ENCODE assay signal across 1 cellular context in the genomic region with DNA sequence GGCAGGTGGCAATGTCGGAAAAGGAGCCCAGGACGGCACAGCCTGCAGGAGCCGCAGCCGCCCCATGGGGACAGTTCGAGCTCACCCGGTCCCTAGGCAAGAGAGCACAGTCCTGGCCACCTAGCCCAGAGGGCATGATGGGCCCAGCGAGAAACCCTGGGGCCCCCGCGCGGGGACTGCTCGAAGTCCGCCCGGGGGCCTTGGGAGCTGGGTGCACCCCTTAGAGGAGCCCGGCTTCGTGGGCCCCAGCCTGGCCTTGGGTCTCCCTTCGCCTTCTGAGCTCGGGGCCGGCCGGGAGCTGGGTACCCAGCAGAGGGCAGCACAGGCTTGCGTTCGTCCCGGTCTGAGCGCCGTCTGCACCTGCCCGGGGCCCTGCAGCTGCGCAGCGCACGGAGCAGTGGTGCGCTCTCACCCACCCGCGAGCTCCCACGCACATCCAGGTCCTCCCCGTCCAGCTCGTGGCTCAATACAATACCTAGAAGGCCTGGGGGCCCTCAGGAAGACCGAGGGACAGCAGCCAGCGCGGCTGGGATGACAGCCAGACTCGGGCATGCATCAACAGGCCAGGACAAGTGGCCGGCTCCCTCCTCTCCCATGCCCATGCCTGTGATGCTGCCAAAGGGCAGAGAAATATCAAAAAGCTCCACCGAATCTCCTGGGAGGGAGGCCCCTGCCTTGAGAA.
TF ChIP-seq lines count a peak whose summit lies in the region.

No MANE protein-coding gene starts in this region.

TF ChIP-seq in HepG2, 621 proteins besides CTCF, POLR2A, EP300 and RAD21 (continued from another document and continues in another):
- no peak for TF ChIP-seq GPN1 (CRISPR knock-in tag; IDR thresholded peaks at IDR 0.05; ENCODE audit: borderline replicate concordance)
- TF ChIP-seq HNRNPLL (IDR thresholded peaks at IDR 0.05; ENCODE audit: low read depth, low read length, poor library complexity, severe bottlenecking) = peak; percentile 95
- TF ChIP-seq, protein P1, sequence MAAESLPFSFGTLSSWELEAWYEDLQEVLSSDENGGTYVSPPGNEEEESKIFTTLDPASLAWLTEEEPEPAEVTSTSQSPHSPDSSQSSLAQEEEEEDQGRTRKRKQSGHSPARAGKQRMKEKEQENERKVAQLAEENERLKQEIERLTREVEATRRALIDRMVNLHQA (CRISPR knock-in tag; IDR thresholded peaks at IDR 0.05) = no peak
- 0 out of 2 replicates have a peak, but pooled peaks have one; percentile 47 for TF ChIP-seq ZNF329 (CRISPR knock-in tag; IDR thresholded peaks at IDR 0.05; ENCODE audit: low read depth)
- TF ChIP-seq, protein P2, sequence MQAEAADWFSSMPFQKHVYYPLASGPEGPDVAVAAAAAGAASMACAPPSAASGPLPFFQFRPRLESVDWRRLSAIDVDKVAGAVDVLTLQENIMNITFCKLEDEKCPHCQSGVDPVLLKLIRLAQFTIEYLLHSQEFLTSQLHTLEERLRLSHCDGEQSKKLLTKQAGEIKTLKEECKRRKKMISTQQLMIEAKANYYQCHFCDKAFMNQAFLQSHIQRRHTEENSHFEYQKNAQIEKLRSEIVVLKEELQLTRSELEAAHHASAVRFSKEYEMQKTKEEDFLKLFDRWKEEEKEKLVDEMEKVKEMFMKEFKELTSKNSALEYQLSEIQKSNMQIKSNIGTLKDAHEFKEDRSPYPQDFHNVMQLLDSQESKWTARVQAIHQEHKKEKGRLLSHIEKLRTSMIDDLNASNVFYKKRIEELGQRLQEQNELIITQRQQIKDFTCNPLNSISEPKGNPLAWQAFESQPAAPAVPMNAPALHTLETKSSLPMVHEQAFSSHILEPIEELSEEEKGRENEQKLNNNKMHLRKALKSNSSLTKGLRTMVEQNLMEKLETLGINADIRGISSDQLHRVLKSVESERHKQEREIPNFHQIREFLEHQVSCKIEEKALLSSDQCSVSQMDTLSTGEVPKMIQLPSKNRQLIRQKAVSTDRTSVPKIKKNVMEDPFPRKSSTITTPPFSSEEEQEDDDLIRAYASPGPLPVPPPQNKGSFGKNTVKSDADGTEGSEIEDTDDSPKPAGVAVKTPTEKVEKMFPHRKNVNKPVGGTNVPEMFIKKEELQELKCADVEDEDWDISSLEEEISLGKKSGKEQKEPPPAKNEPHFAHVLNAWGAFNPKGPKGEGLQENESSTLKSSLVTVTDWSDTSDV (CRISPR knock-in tag; IDR thresholded peaks at IDR 0.05) = 0 out of 2 replicates have a peak, but pooled peaks have one; percentile 24
- TF ChIP-seq NFYB (CRISPR knock-in tag; IDR thresholded peaks at IDR 0.05) = no peak
- TF ChIP-seq PLRG1 (conservative IDR thresholded peaks at IDR 0.05) = no peak
- TF ChIP-seq ZMYM3 (CRISPR knock-in tag; IDR thresholded peaks at IDR 0.05) = no peak; the same call in none of the 2 replicates
- TF ChIP-seq PTBP1 (IDR thresholded peaks at IDR 0.05; ENCODE audit: low read depth, low read length, poor library complexity, severe bottlenecking) = no peak
- no peak for TF ChIP-seq ZNF331 (CRISPR knock-in tag; IDR thresholded peaks at IDR 0.05)
- no peak for TF ChIP-seq GTF2F1 (IDR thresholded peaks at IDR 0.05; ENCODE audit: low read length)
- no peak; the same call in 1 of the 2 replicates for TF ChIP-seq PHF8 (CRISPR knock-in tag; IDR thresholded peaks at IDR 0.05)
- no peak for TF ChIP-seq ATM (IDR thresholded peaks at IDR 0.05; ENCODE audit: borderline replicate concordance)
- peak; percentile 53; the same call in 1 of the 2 replicates for TF ChIP-seq ZFY (CRISPR knock-in tag; IDR thresholded peaks at IDR 0.05)
- TF ChIP-seq ZNF552 (CRISPR knock-in tag; IDR thresholded peaks at IDR 0.05; ENCODE audit: borderline replicate concordance) = no peak
- no peak for TF ChIP-seq IRX3 (CRISPR knock-in tag; IDR thresholded peaks at IDR 0.05; ENCODE audit: borderline replicate concordance, low read depth)
- TF ChIP-seq ZNF782 (CRISPR knock-in tag; IDR thresholded peaks at IDR 0.05; ENCODE audit: borderline replicate concordance) = no peak
- TF ChIP-seq ZNF674 (CRISPR knock-in tag; IDR thresholded peaks at IDR 0.05; ENCODE audit: low read depth) = no peak
- TF ChIP-seq ZSCAN20 (CRISPR knock-in tag; IDR thresholded peaks at IDR 0.05; ENCODE audit: borderline replicate concordance) = peak; percentile 77; the same call in 1 of the 2 replicates
- TF ChIP-seq ZFP37 (CRISPR knock-in tag; IDR thresholded peaks at IDR 0.05; ENCODE audit: borderline replicate concordance) = no peak; the same call in 1 of the 2 replicates
- TF ChIP-seq TMF1 (CRISPR knock-in tag; IDR thresholded peaks at IDR 0.05; ENCODE audit: low read depth) = no peak
- TF ChIP-seq ZNF44 (CRISPR knock-in tag; IDR thresholded peaks at IDR 0.05) = no peak
- no peak for TF ChIP-seq HNRNPH1 (optimal IDR thresholded peaks at IDR 0.05; ENCODE audit: low read depth, low read length)
- TF ChIP-seq, protein P3, sequence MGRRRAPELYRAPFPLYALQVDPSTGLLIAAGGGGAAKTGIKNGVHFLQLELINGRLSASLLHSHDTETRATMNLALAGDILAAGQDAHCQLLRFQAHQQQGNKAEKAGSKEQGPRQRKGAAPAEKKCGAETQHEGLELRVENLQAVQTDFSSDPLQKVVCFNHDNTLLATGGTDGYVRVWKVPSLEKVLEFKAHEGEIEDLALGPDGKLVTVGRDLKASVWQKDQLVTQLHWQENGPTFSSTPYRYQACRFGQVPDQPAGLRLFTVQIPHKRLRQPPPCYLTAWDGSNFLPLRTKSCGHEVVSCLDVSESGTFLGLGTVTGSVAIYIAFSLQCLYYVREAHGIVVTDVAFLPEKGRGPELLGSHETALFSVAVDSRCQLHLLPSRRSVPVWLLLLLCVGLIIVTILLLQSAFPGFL (CRISPR knock-in tag; IDR thresholded peaks at IDR 0.05) = no peak
- no peak for TF ChIP-seq ZSCAN30 (CRISPR knock-in tag; IDR thresholded peaks at IDR 0.05)
- TF ChIP-seq, protein P4, sequence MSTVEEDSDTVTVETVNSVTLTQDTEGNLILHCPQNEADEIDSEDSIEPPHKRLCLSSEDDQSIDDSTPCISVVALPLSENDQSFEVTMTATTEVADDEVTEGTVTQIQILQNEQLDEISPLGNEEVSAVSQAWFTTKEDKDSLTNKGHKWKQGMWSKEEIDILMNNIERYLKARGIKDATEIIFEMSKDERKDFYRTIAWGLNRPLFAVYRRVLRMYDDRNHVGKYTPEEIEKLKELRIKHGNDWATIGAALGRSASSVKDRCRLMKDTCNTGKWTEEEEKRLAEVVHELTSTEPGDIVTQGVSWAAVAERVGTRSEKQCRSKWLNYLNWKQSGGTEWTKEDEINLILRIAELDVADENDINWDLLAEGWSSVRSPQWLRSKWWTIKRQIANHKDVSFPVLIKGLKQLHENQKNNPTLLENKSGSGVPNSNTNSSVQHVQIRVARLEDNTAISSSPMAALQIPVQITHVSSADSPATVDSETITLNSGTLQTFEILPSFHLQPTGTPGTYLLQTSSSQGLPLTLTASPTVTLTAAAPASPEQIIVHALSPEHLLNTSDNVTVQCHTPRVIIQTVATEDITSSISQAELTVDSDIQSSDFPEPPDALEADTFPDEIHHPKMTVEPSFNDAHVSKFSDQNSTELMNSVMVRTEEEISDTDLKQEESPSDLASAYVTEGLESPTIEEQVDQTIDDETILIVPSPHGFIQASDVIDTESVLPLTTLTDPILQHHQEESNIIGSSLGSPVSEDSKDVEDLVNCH (CRISPR knock-in tag; IDR thresholded peaks at IDR 0.05) = no peak
- no peak for TF ChIP-seq EZH2 (conservative IDR thresholded peaks at IDR 0.05; ENCODE audit: low read depth, low read length)
- TF ChIP-seq, protein P5, sequence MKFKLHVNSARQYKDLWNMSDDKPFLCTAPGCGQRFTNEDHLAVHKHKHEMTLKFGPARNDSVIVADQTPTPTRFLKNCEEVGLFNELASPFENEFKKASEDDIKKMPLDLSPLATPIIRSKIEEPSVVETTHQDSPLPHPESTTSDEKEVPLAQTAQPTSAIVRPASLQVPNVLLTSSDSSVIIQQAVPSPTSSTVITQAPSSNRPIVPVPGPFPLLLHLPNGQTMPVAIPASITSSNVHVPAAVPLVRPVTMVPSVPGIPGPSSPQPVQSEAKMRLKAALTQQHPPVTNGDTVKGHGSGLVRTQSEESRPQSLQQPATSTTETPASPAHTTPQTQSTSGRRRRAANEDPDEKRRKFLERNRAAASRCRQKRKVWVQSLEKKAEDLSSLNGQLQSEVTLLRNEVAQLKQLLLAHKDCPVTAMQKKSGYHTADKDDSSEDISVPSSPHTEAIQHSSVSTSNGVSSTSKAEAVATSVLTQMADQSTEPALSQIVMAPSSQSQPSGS (CRISPR knock-in tag; IDR thresholded peaks at IDR 0.05) = 0 out of 2 replicates have a peak, but pooled peaks have one; percentile 30
- no peak for TF ChIP-seq ZNF589 (CRISPR knock-in tag; conservative IDR thresholded peaks at IDR 0.05)
- TF ChIP-seq, protein P6, sequence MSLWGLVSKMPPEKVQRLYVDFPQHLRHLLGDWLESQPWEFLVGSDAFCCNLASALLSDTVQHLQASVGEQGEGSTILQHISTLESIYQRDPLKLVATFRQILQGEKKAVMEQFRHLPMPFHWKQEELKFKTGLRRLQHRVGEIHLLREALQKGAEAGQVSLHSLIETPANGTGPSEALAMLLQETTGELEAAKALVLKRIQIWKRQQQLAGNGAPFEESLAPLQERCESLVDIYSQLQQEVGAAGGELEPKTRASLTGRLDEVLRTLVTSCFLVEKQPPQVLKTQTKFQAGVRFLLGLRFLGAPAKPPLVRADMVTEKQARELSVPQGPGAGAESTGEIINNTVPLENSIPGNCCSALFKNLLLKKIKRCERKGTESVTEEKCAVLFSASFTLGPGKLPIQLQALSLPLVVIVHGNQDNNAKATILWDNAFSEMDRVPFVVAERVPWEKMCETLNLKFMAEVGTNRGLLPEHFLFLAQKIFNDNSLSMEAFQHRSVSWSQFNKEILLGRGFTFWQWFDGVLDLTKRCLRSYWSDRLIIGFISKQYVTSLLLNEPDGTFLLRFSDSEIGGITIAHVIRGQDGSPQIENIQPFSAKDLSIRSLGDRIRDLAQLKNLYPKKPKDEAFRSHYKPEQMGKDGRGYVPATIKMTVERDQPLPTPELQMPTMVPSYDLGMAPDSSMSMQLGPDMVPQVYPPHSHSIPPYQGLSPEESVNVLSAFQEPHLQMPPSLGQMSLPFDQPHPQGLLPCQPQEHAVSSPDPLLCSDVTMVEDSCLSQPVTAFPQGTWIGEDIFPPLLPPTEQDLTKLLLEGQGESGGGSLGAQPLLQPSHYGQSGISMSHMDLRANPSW (CRISPR knock-in tag; IDR thresholded peaks at IDR 0.05; ENCODE audit: borderline replicate concordance) = no peak
- TF ChIP-seq YEATS2 (CRISPR knock-in tag; IDR thresholded peaks at IDR 0.05; ENCODE audit: borderline replicate concordance) = no peak
- TF ChIP-seq SIX4 (CRISPR knock-in tag; IDR thresholded peaks at IDR 0.05) = no peak
- TF ChIP-seq, protein P7, sequence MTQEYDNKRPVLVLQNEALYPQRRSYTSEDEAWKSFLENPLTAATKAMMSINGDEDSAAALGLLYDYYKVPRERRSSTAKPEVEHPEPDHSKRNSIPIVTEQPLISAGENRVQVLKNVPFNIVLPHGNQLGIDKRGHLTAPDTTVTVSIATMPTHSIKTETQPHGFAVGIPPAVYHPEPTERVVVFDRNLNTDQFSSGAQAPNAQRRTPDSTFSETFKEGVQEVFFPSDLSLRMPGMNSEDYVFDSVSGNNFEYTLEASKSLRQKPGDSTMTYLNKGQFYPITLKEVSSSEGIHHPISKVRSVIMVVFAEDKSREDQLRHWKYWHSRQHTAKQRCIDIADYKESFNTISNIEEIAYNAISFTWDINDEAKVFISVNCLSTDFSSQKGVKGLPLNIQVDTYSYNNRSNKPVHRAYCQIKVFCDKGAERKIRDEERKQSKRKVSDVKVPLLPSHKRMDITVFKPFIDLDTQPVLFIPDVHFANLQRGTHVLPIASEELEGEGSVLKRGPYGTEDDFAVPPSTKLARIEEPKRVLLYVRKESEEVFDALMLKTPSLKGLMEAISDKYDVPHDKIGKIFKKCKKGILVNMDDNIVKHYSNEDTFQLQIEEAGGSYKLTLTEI (CRISPR knock-in tag; conservative IDR thresholded peaks at IDR 0.05) = no peak
- no peak for TF ChIP-seq SAFB2 (CRISPR knock-in tag; IDR thresholded peaks at IDR 0.05; ENCODE audit: borderline replicate concordance, low read depth)
- TF ChIP-seq ZMAT3 (CRISPR knock-in tag; conservative IDR thresholded peaks at IDR 0.05) = no peak
- TF ChIP-seq, protein P8, sequence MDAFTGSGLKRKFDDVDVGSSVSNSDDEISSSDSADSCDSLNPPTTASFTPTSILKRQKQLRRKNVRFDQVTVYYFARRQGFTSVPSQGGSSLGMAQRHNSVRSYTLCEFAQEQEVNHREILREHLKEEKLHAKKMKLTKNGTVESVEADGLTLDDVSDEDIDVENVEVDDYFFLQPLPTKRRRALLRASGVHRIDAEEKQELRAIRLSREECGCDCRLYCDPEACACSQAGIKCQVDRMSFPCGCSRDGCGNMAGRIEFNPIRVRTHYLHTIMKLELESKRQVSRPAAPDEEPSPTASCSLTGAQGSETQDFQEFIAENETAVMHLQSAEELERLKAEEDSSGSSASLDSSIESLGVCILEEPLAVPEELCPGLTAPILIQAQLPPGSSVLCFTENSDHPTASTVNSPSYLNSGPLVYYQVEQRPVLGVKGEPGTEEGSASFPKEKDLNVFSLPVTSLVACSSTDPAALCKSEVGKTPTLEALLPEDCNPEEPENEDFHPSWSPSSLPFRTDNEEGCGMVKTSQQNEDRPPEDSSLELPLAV (CRISPR knock-in tag; conservative IDR thresholded peaks at IDR 0.05; ENCODE audit: low read depth) = no peak
- TF ChIP-seq ZNF75D (CRISPR knock-in tag; IDR thresholded peaks at IDR 0.05; ENCODE audit: borderline replicate concordance) = no peak
- TF ChIP-seq, protein P9, sequence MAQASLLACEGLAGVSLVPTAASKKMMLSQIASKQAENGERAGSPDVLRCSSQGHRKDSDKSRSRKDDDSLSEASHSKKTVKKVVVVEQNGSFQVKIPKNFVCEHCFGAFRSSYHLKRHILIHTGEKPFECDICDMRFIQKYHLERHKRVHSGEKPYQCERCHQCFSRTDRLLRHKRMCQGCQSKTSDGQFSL (CRISPR knock-in tag; IDR thresholded peaks at IDR 0.05) = no peak
- no peak for TF ChIP-seq STAT5B (CRISPR knock-in tag; IDR thresholded peaks at IDR 0.05)
- no peak for TF ChIP-seq ATAD3A (CRISPR knock-in tag; IDR thresholded peaks at IDR 0.05)
- TF ChIP-seq NR3C1 (CRISPR knock-in tag; IDR thresholded peaks at IDR 0.05) = no peak
- no peak for TF ChIP-seq MED8 (CRISPR knock-in tag; IDR thresholded peaks at IDR 0.05; ENCODE audit: insufficient replicate concordance)
- TF ChIP-seq ZNF556 (CRISPR knock-in tag; IDR thresholded peaks at IDR 0.05; ENCODE audit: borderline replicate concordance) = no peak
- no peak for TF ChIP-seq YEATS4 (CRISPR knock-in tag; IDR thresholded peaks at IDR 0.05; ENCODE audit: borderline replicate concordance)
- no peak for TF ChIP-seq DNMT3B (CRISPR knock-in tag; conservative IDR thresholded peaks at IDR 0.05)
- no peak for TF ChIP-seq MED13 (CRISPR knock-in tag; IDR thresholded peaks at IDR 0.05)
- peak; percentile 50; the same call in 1 of the 2 replicates for TF ChIP-seq CBX5 (CRISPR knock-in tag; IDR thresholded peaks at IDR 0.05; ENCODE audit: borderline replicate concordance)
- TF ChIP-seq, protein P10, sequence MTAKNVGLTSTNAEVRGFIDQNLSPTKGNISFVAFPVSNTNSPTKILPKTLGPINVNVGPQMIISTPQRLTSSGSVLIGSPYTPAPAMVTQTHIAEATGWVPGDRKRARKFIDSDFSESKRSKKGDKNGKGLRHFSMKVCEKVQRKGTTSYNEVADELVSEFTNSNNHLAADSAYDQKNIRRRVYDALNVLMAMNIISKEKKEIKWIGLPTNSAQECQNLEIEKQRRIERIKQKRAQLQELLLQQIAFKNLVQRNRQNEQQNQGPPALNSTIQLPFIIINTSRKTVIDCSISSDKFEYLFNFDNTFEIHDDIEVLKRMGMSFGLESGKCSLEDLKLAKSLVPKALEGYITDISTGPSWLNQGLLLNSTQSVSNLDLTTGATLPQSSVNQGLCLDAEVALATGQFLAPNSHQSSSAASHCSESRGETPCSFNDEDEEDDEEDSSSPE (CRISPR knock-in tag; IDR thresholded peaks at IDR 0.05) = 0 out of 2 replicates have a peak, but pooled peaks have one; percentile 27
